12 cellular contexts compared by ENCODE assay signal in genomic region chr9:121888438-121888775, GRCh38.
DNase-seq lines count a peak whose midpoint lies in the region; TF ChIP-seq lines count a peak whose summit lies in the region.
"Had no signal": no experiment of that assay in that cellular context is flagged by ENCODE, and none has a peak within 500 bp of the region (broad histone marks: within the 10 kb centered on the region; RNA-seq: fewer than 3 reads in every experiment).

No MANE protein-coding gene starts in this region.

- no peaks in the 10 kb centered on the region for H3K9me3 Mint-ChIP-seq in nephron

- no peak overlapping the region for H3K9ac ChIP-seq in BLaER1 treated with 17β-estradiol and CSF1 and Interleukin-3, amounts not matched to agents 10 nM and 100 nM

- peak overlapping the region; percentile 56 to 80 (median 75) for H3K27ac Mint-ChIP-seq in nephron

- DNase-seq in M059J (ENCODE audit: low read depth) (peak; percentile 92), coronary artery (ENCODE audit: low spot score) (peak; percentile 65), HT-29 (ENCODE audit: low spot score) (no peak), NCI-H2227 treated with DMSO at 0.1 percent for 48 hours (lab: John Stamatoyannopoulos, UW) (no peak), SHP77 (lab: John Stamatoyannopoulos, UW) (no peak)
- no peak for DNase-seq in stimulated activated CD4-positive, alpha-beta T cell treated with anti-CD3 and anti-CD28 coated beads, Interleukin-2, amount 100 ng/mL, for 24 hours
- DNase-seq: lower lobe of right lung, NCI-H187, T-helper 2 cell had no signal

- H3K27me3 ChIP-seq in BLaER1 treated with 17β-estradiol and CSF1 and Interleukin-3, amounts not matched to agents 10 nM and 100 nM, result no peaks in the 10 kb centered on the region

- no peak for TF ChIP-seq CTCF in coronary artery (IDR thresholded peaks at IDR 0.05)
- TF ChIP-seq CTCF in nephron (IDR thresholded peaks at IDR 0.05; ENCODE audit: unreplicated experiment in 3 of 3), result no peak

- no peak overlapping the region for H3K4me3 ChIP-seq in BLaER1 treated with 17β-estradiol and CSF1 and Interleukin-3, amounts not matched to agents 10 nM and 100 nM
- H3K4me3 ChIP-seq in coronary artery, result no peak overlapping the region
- H3K4me3 ChIP-seq: lower lobe of right lung, prostate gland had no signal

- peak overlapping the region in 10 of 11 experiments; percentile 51 to 89 (median 80); a peak in 20 of 22 replicates for H3K4me2 ChIP-seq in BLaER1 treated with 17β-estradiol and CSF1 and Interleukin-3, amounts not matched to agents 10 nM and 100 nM

- peaks cover 0 to 19% (median 0%) of the 10 kb centered on the region in 11 experiments; a peak in 2 of 22 replicates for H4K20me1 ChIP-seq in BLaER1 treated with 17β-estradiol and CSF1 and Interleukin-3, amounts not matched to agents 10 nM and 100 nM

- no peaks in the 10 kb centered on the region for H3K9me3 ChIP-seq in BLaER1 treated with 17β-estradiol and CSF1 and Interleukin-3, amounts not matched to agents 10 nM and 100 nM (replicated peaks in 1 of 11)
- H3K9me3 ChIP-seq: lower lobe of right lung, prostate gland had no signal

- no peaks in the 10 kb centered on the region for H3K36me3 Mint-ChIP-seq in nephron (ENCODE audit: low read depth)

- H3K4me1 Mint-ChIP-seq in nephron, result peaks cover 78% of the 10 kb centered on the region

- H3K27me3 Mint-ChIP-seq in nephron (ENCODE audit: low read depth), result no peaks in the 10 kb centered on the region

- no peaks in the 10 kb centered on the region for H3K36me3 ChIP-seq in BLaER1 treated with 17β-estradiol and CSF1 and Interleukin-3, amounts not matched to agents 10 nM and 100 nM
- H3K36me3 ChIP-seq: lower lobe of right lung, prostate gland had no signal

- peak overlapping the region in 1 of 3 experiments; percentile 33 for H3K4me3 Mint-ChIP-seq in nephron

- 0 out of 22 replicates have a peak overlapping the region, but pooled peaks of 1 of the 11 experiments have one; percentile 24 for H3K27ac ChIP-seq in BLaER1 treated with 17β-estradiol and CSF1 and Interleukin-3, amounts not matched to agents 10 nM and 100 nM
- H3K27ac ChIP-seq in coronary artery, result no peak overlapping the region
- H3K27ac ChIP-seq: lower lobe of right lung, prostate gland had no signal

- H3K4me1 ChIP-seq in BLaER1 treated with 17β-estradiol and CSF1 and Interleukin-3, amounts not matched to agents 10 nM and 100 nM, result peaks cover 28 to 56% (median 54%) of the 10 kb centered on the region in 10 experiments
- H3K4me1 ChIP-seq: lower lobe of right lung, prostate gland had no signal

Comparison
In these comparisons a context has a peak if more than half of its experiments do, and no peak if none do; other contexts are left out.
1. DNase-seq: peak in M059J (single experiment) and coronary artery (single experiment); none in HT-29 (single experiment), stimulated activated CD4-positive, alpha-beta T cell treated with anti-CD3 and anti-CD28 coated beads, Interleukin-2, amount 100 ng/mL, for 24 hours (0 of 2), NCI-H2227 treated with DMSO at 0.1 percent for 48 hours (single experiment) and SHP77 (0 of 2).